ENCODE assay signal across 10 cellular contexts in the genomic region with DNA sequence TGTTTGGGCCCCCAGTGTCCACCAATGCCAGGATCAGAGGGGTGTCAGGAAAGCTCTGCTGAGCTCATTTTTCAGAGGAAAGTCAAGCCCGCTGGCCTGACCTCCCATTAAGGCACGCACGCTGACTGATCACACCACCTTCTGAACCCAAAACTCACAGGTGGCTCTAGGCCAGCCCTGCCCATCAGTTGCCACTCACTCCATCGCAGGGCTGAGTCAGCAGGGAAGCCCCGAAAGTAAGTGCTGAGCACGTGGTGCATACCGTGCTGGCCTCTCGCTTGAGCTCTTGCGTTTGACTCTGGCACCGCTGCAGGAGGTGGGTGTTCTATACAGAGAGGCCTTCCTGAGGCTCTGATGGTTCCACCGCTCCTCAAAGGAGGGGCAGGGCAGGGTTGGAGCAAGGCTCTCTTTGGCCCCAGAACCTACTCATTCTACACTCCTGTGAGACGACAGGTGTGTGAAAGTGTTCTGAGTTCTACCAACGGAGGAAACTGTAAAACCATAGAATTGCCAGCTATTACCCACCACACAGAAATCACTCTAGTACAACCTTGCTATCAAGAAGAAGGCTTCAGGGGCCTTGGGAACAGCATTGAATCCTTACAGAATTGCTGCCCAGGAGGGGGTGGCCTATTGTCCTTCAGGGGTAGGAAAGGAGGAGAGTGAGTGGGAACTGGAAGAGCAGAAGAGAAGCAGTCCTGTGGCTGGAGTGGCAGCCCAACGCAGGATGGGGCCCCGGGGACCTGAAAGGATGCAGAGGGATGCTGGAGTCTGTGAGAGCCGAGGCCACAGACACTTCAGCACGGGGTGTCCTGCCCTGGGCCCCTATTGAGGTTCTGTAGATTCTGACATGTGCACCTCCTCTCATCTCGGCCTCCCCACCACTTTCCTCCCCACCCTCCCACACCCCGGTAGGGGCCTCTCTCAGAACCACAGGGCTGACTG.
DNase-seq lines count a peak whose midpoint lies in the region; ATAC-seq, FAIRE-seq and TF ChIP-seq lines count a peak whose summit lies in the region.
"Had no signal": no experiment of that assay in that cellular context is flagged by ENCODE, and none has a peak within 500 bp of the region (broad histone marks: within the 10 kb centered on the region; RNA-seq: fewer than 3 reads in every experiment).

No MANE protein-coding gene starts in this region.

- WGBS in HepG2 (ENCODE audit: low lambda C conversion rate): 32% methylated on average over 8 of the region's 19 CpGs

- H2AFZ ChIP-seq in HepG2 (ENCODE audit: low read length): no peak overlapping the region

- peaks cover 3% of the 10 kb centered on the region for H3K36me3 Mint-ChIP-seq in effector memory CD8-positive, alpha-beta T cell (ENCODE audit: insufficient read depth)
- no peaks in the 10 kb centered on the region for H3K36me3 Mint-ChIP-seq in progenitor cell of endocrine pancreas (ENCODE audit: insufficient read depth)
- H3K36me3 Mint-ChIP-seq: naive B cell had no signal

- peaks cover 17 to 19% of the 10 kb centered on the region in 2 donors for H3K4me1 Mint-ChIP-seq in effector memory CD8-positive, alpha-beta T cell (ENCODE audit: low read depth in 2 of 2)
- H3K4me1 Mint-ChIP-seq in progenitor cell of endocrine pancreas (ENCODE audit: low read depth): no peaks in the 10 kb centered on the region

- H3K4me2 ChIP-seq in HepG2 (ENCODE audit: low read depth, low read length): no peak overlapping the region

- H3K79me2 ChIP-seq in HepG2 (ENCODE audit: insufficient read depth, low read length): no peaks in the 10 kb centered on the region

- intact Hi-C loops in HepG2 (cut with micrococcal nuclease; ENCODE audit: unreplicated experiment): no loop called here

- BruUV-seq in HepG2 (replicated peaks; lab: Mats Ljungman, UMichigan): no TSS peak

- TF ChIP-seq POLR2A in GM12892 (IDR thresholded peaks at IDR 0.05; ENCODE audit: low read depth, low read length) (peak; percentile 23), HepG2 (IDR thresholded peaks at IDR 0.05; ENCODE audit: insufficient read depth in 1 of 2, low read depth in 2 of 2, low read length in 2 of 2) (no peak)

- no peaks in the 10 kb centered on the region for H3K36me3 ChIP-seq in HepG2 (replicated peaks in 1 of 2; ENCODE audit: control insufficient read depth in 1 of 2, insufficient read depth in 2 of 2, low read length in 2 of 2)
- H3K36me3 ChIP-seq: colonic mucosa had no signal

- TF ChIP-seq RAD21 in HepG2 (CRISPR knock-in tag; IDR thresholded peaks at IDR 0.05): no peak

- no peaks in the 10 kb centered on the region for H3K9me3 ChIP-seq in HepG2 (ENCODE audit: low read length)
- H3K9me3 ChIP-seq: colonic mucosa had no signal

- CTCF ChIA-PET in HepG2 (lab: Yijun Ruan, JAX; ENCODE audit: low intra/inter-chr PET ratio, low total read pairs): no interaction called here

- peak overlapping the region; percentile 54 to 60 for H3K4me3 Mint-ChIP-seq in effector memory CD8-positive, alpha-beta T cell
- H3K4me3 Mint-ChIP-seq in progenitor cell of endocrine pancreas (ENCODE audit: low read depth): no peak overlapping the region

- no peak overlapping the region for H3K4me3 ChIP-seq in HepG2 (replicated peaks in 1 of 3; ENCODE audit: insufficient read depth in 1 of 3, low read depth in 2 of 3, low read length in 3 of 3)
- H3K4me3 ChIP-seq: colonic mucosa had no signal

- in situ Hi-C loops in HepG2 (cut with HindIII; ENCODE audit: extremely low pct_ligation_motif_present, low pct_unique_long_range_greater_than_20kb): no loop called here

- H3K9me3 Mint-ChIP-seq in effector memory CD8-positive, alpha-beta T cell: no peaks in the 10 kb centered on the region
- no peaks in the 10 kb centered on the region for H3K9me3 Mint-ChIP-seq in progenitor cell of endocrine pancreas (ENCODE audit: low read depth)
- H3K9me3 Mint-ChIP-seq: naive B cell had no signal

- ATAC-seq in GM19035 (IDR thresholded peaks at IDR 0.05; ENCODE audit: unreplicated experiment) (peak; percentile 86), HG02852 (IDR thresholded peaks at IDR 0.05; ENCODE audit: unreplicated experiment) (peak; percentile 82), HepG2 (no peak)
- ATAC-seq in effector memory CD8-positive, alpha-beta T cell (replicated peaks): peak; percentile 91
- ATAC-seq: Panc1 had no signal

- no peak overlapping the region for H3K9ac ChIP-seq in HepG2 (ENCODE audit: insufficient read depth, low read depth, low read length)

- no peak for TF ChIP-seq EP300 in HepG2 (IDR thresholded peaks at IDR 0.05; ENCODE audit: low read depth in 2 of 2, low read length in 2 of 2)
- no peak for TF ChIP-seq EP300 in HepG2 (CRISPR knock-in tag; IDR thresholded peaks at IDR 0.05; ENCODE audit: borderline replicate concordance)

- no peak overlapping the region for H3K27ac ChIP-seq in HepG2 (ENCODE audit: extremely low read length, insufficient read depth, low read length)
- H3K27ac ChIP-seq: colonic mucosa had no signal

- POLR2A ChIA-PET in HepG2 (lab: Yijun Ruan, JAX): no interaction called here

- no peaks in the 10 kb centered on the region for H4K20me1 ChIP-seq in HepG2 (ENCODE audit: insufficient read depth, low read length)

- no peaks in the 10 kb centered on the region for H3K27me3 Mint-ChIP-seq in effector memory CD8-positive, alpha-beta T cell
- H3K27me3 Mint-ChIP-seq in progenitor cell of endocrine pancreas: peaks cover 8% of the 10 kb centered on the region
- H3K27me3 Mint-ChIP-seq: naive B cell had no signal

- FAIRE-seq in GM12892 (lab: Jason Lieb, UNC) (peak; percentile 97), HepG2 (lab: Jason Lieb, UNC) (no peak)

- peak overlapping the region; percentile 85 to 89 for H3K27ac Mint-ChIP-seq in effector memory CD8-positive, alpha-beta T cell
- H3K27ac Mint-ChIP-seq in progenitor cell of endocrine pancreas: no peak overlapping the region

- peaks cover 0 to 11% of the 10 kb centered on the region in 2 experiments; a peak in 3 of 5 replicates for H3K27me3 ChIP-seq in HepG2 (ENCODE audit: control insufficient read depth in 1 of 2, insufficient read depth in 2 of 2, low read length in 2 of 2)
- H3K27me3 ChIP-seq: colonic mucosa had no signal

- TF ChIP-seq CTCF in progenitor cell of endocrine pancreas (IDR thresholded peaks at IDR 0.05; ENCODE audit: unreplicated experiment) (no peak), HepG2 (CRISPR knock-in tag; IDR thresholded peaks at IDR 0.05) (no peak)

- DNase-seq in GM12892 (ENCODE audit: insufficient read length): peak; percentile 65
- DNase-seq in effector memory CD8-positive, alpha-beta T cell: peak; percentile 26 to 41 (median 36)
- no peak for DNase-seq in progenitor cell of endocrine pancreas (ENCODE audit: low spot score, unreplicated experiment)
- no peak for DNase-seq in HepG2 (ENCODE audit: low spot score)
- DNase-seq in SKM-1 (lab: John Stamatoyannopoulos, UW; ENCODE audit: unreplicated experiment): no peak
- DNase-seq: colonic mucosa, naive B cell had no signal

- no peaks in the 10 kb centered on the region for H3K4me1 ChIP-seq in HepG2 (ENCODE audit: insufficient read depth, low read length)
- H3K4me1 ChIP-seq: colonic mucosa had no signal

TF ChIP-seq in HepG2, 621 proteins besides CTCF, POLR2A, EP300 and RAD21:
- TF ChIP-seq ZBTB38 (CRISPR knock-in tag; IDR thresholded peaks at IDR 0.05) (no peak), HNF4G (IDR thresholded peaks at IDR 0.05; ENCODE audit: borderline replicate concordance, low read depth, low read length) (no peak), HNF4G (CRISPR knock-in tag; IDR thresholded peaks at IDR 0.05; ENCODE audit: borderline replicate concordance, low read depth) (no peak), EED (CRISPR knock-in tag; IDR thresholded peaks at IDR 0.05) (no peak), GTF3A (CRISPR knock-in tag; conservative IDR thresholded peaks at IDR 0.05) (no peak), HOXA5 (CRISPR knock-in tag; IDR thresholded peaks at IDR 0.05) (no peak), ZNF30 (CRISPR knock-in tag; IDR thresholded peaks at IDR 0.05) (no peak), ZNF333 (CRISPR knock-in tag; IDR thresholded peaks at IDR 0.05; ENCODE audit: borderline replicate concordance) (no peak), GFI1 (CRISPR knock-in tag; IDR thresholded peaks at IDR 0.05; ENCODE audit: borderline replicate concordance) (no peak), SATB2 (CRISPR knock-in tag; IDR thresholded peaks at IDR 0.05) (no peak), ZSCAN31 (CRISPR knock-in tag; IDR thresholded peaks at IDR 0.05; ENCODE audit: low read depth) (no peak), RARA (CRISPR knock-in tag; IDR thresholded peaks at IDR 0.05) (no peak)
- TF ChIP-seq, protein P1, sequence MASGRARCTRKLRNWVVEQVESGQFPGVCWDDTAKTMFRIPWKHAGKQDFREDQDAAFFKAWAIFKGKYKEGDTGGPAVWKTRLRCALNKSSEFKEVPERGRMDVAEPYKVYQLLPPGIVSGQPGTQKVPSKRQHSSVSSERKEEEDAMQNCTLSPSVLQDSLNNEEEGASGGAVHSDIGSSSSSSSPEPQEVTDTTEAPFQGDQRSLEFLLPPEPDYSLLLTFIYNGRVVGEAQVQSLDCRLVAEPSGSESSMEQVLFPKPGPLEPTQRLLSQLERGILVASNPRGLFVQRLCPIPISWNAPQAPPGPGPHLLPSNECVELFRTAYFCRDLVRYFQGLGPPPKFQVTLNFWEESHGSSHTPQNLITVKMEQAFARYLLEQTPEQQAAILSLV (CRISPR knock-in tag; IDR thresholded peaks at IDR 0.05; ENCODE audit: borderline replicate concordance): no peak

Comparison
In these comparisons a context has a peak if more than half of its experiments do, and no peak if none do; other contexts are left out.
1. DNase-seq: peak in GM12892 (single experiment) and effector memory CD8-positive, alpha-beta T cell (3 of 3); none in progenitor cell of endocrine pancreas (single experiment), HepG2 (single experiment) and SKM-1 (single experiment).